Comparison of ENCODE assay signal across 27 cellular contexts in genomic region chr12:96751626-96752025, GRCh38.
"Had no signal": no experiment of that assay in that cellular context is flagged by ENCODE, and none has a peak within 500 bp of the region (broad histone marks: within the 10 kb centered on the region; RNA-seq: fewer than 3 reads in every experiment).

No MANE protein-coding gene starts in this region.

- H3K4me1 ChIP-seq: body of pancreas, left ventricle myocardium inferior, tibial artery had no signal

- H3K36me3 ChIP-seq: left ventricle myocardium inferior, tibial artery had no signal

- ATAC-seq: activated T-helper 17 cell treated with anti-CD3 and anti-CD28 coated beads, Interleukin-2, amount 50 U/mL, for 72 hours; body of pancreas; mucosa of descending colon; right cardiac atrium; stimulated activated naive CD8-positive, alpha-beta T cell treated with anti-CD3 and anti-CD28 coated beads, Interleukin-15, Interleukin-2, amounts not matched to agents 100 U/mL and 50 U/mL, for 24 hours had no signal

- H3K36me3 Mint-ChIP-seq: activated CD4-positive, alpha-beta memory T cell treated with anti-CD3 and anti-CD28 coated beads for 36 hours; activated naive CD8-positive, alpha-beta T cell treated with anti-CD3 and anti-CD28 coated beads for 36 hours; memory B cell; naive B cell had no signal

- H3K27ac ChIP-seq: body of pancreas, left ventricle myocardium inferior, skin epidermis, tibial artery had no signal

- H3K4me3 Mint-ChIP-seq: activated CD4-positive, alpha-beta memory T cell treated with anti-CD3 and anti-CD28 coated beads for 36 hours; activated naive CD8-positive, alpha-beta T cell treated with anti-CD3 and anti-CD28 coated beads for 36 hours; activated T-helper 17 cell treated with anti-CD3 and anti-CD28 coated beads, Interleukin-2, amount 50 U/mL, for 72 hours; endodermal cell; memory B cell; naive B cell; neural crest cell had no signal

- H3K9me3 Mint-ChIP-seq: activated CD4-positive, alpha-beta memory T cell treated with anti-CD3 and anti-CD28 coated beads for 36 hours; activated naive CD8-positive, alpha-beta T cell treated with anti-CD3 and anti-CD28 coated beads for 36 hours; endodermal cell; memory B cell; neural crest cell had no signal

- H3K4me1 Mint-ChIP-seq: activated naive CD8-positive, alpha-beta T cell treated with anti-CD3 and anti-CD28 coated beads for 36 hours; activated T-helper 17 cell treated with anti-CD3 and anti-CD28 coated beads, Interleukin-2, amount 50 U/mL, for 72 hours; endodermal cell; memory B cell; naive B cell; neural crest cell had no signal

- DNase-seq: activated CD4-positive, alpha-beta memory T cell treated with anti-CD3 and anti-CD28 coated beads for 36 hours; activated CD4-positive, alpha-beta T cell treated with anti-CD3 and anti-CD28 coated beads for 4 hours; activated naive CD4-positive, alpha-beta T cell; activated naive CD8-positive, alpha-beta T cell treated with anti-CD3 and anti-CD28 coated beads for 36 hours; activated T-cell treated with anti-CD3 and anti-CD28 coated beads for 4 hours; amniotic stem cell; body of pancreas; central memory CD4-positive, alpha-beta T cell; endodermal cell; erythroblast; head of caudate nucleus; left ventricle myocardium inferior; mucosa of descending colon; naive B cell; right cardiac atrium; stimulated activated naive CD8-positive, alpha-beta T cell treated with anti-CD3 and anti-CD28 coated beads, Interleukin-15, Interleukin-2, amounts not matched to agents 100 U/mL and 50 U/mL, for 24 hours; substantia nigra; T-helper 2 cell; tibial artery had no signal

- H3K27me3 ChIP-seq: body of pancreas, tibial artery had no signal

- H3K4me3 ChIP-seq: body of pancreas, left ventricle myocardium inferior, mucosa of descending colon, skin epidermis, tibial artery had no signal

- FAIRE-seq: colon, frontal cortex, urothelium cell line had no signal

- H3K27me3 Mint-ChIP-seq: progenitor cell of endocrine pancreas had no signal

- H3K9me3 ChIP-seq: body of pancreas, mucosa of descending colon, tibial artery had no signal
